Comparison of ENCODE assay signal across 19 cellular contexts in the genomic region with DNA sequence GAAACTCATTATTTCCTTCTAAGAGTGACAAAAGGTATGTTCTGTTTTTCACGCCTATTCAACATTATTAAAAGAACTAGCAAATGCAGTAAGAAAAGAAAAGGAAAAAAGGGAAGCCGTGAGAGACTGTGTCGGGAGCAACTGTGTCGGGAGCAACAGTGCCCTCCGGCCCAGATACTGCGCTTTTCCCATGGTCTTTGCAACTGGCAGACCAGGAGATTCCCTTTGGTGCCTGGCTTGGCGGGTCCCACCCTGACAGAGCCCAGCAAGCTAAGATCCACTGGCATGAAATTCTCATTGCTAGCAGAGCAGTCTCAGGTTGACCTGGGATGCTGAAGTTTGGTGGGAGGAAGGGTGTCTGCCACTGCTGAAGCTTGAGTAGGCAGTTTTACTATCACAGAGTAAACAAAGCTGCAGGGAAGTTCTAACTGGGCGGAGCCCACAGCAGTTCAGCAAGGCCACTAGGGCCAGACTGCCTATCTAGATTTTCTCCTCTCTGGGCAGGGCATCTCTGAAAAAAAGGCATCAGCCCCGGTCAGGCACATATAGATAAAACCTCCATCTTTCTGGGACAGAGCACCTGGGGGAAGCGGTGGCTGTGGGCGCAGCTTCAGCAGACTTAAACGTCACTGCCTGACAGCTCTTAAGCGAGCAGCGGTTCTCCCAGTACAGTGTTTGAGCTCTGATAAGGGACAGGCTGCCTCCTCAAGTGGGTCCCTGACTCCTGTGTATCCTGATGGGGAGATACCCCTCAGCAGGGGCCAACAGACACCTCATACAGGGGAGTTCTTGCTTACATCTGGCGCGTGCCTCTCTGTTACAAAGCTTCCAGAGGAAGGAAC.
A peak's percentile ranks its signal among the peaks of the same experiment; 100 is the strongest.
DNase-seq lines count a peak whose midpoint lies in the region; ATAC-seq, FAIRE-seq and TF ChIP-seq lines count a peak whose summit lies in the region.
"Had no signal": no experiment of that assay in that cellular context is flagged by ENCODE, and none has a peak within 500 bp of the region (broad histone marks: within the 10 kb centered on the region; RNA-seq: fewer than 3 reads in every experiment).

No MANE protein-coding gene starts in this region.

- CTCF ChIA-PET in PC-3 (lab: Charles Lee), result no interaction called here

- no peaks in the 10 kb centered on the region for H3K9me3 ChIP-seq in PC-3 (ENCODE audit: low read length)
- H3K9me3 ChIP-seq in neuronal stem cell (replicated peaks in 1 of 2; ENCODE audit: control insufficient read depth in 2 of 2, insufficient read depth in 1 of 2, low read depth in 1 of 2, low read length in 2 of 2), result no peaks in the 10 kb centered on the region
- H3K9me3 ChIP-seq in smooth muscle cell (replicated peaks; ENCODE audit: low read depth), result no peaks in the 10 kb centered on the region
- H3K9me3 ChIP-seq in adrenal gland (replicated peaks in 1 of 3), result no peaks in the 10 kb centered on the region
- H3K9me3 ChIP-seq: BLaER1, MG63 had no signal

- no peak overlapping the region for H2BK120ac ChIP-seq in neuronal stem cell (ENCODE audit: low read depth, low read length)

- no peak overlapping the region for H3K23ac ChIP-seq in neuronal stem cell (ENCODE audit: low read depth, low read length, poor library complexity)

- no peaks in the 10 kb centered on the region for H3K9me2 ChIP-seq in PC-3 (replicated peaks; ENCODE audit: low read length)

- H2BK5ac ChIP-seq in neuronal stem cell (ENCODE audit: low read length), result no peak overlapping the region

- TF ChIP-seq POLR2A in adrenal gland (IDR thresholded peaks at IDR 0.05), result no peak

- H3K36me3 ChIP-seq in PC-3 (ENCODE audit: low read depth, low read length) (no peaks in the 10 kb centered on the region), bronchial epithelial cell (ENCODE audit: control insufficient read depth, insufficient read depth, low read length) (no peaks in the 10 kb centered on the region), neuronal stem cell (replicated peaks in 1 of 2; ENCODE audit: control insufficient read depth in 2 of 2, insufficient read depth in 2 of 2, low read length in 2 of 2) (no peaks in the 10 kb centered on the region), smooth muscle cell (ENCODE audit: low read depth) (no peaks in the 10 kb centered on the region), adrenal gland (replicated peaks in 1 of 2) (no peaks in the 10 kb centered on the region)
- H3K36me3 ChIP-seq: BLaER1, MG63 had no signal

- H3K79me2 ChIP-seq in PC-3 (ENCODE audit: low read length) (no peaks in the 10 kb centered on the region), smooth muscle cell (ENCODE audit: low read depth) (no peaks in the 10 kb centered on the region)

- peak overlapping the region; percentile 21 for H3K14ac ChIP-seq in neuronal stem cell (ENCODE audit: low read length)

- ATAC-seq in PC-3, result peak; percentile 100
- ATAC-seq in HG03460 (IDR thresholded peaks at IDR 0.05; ENCODE audit: unreplicated experiment), result no peak
- ATAC-seq: HCT116, Panc1 had no signal

- H2BK15ac ChIP-seq in neuronal stem cell (ENCODE audit: low read length), result no peak overlapping the region

- H4K91ac ChIP-seq in neuronal stem cell (ENCODE audit: low read depth, low read length, poor library complexity), result no peak overlapping the region

- peaks cover 11% of the 10 kb centered on the region for H3K4me1 ChIP-seq in PC-3 (ENCODE audit: insufficient read depth, low read length)
- H3K4me1 ChIP-seq in neuronal stem cell (ENCODE audit: control insufficient read depth in 2 of 2, insufficient read depth in 1 of 2, low read depth in 1 of 2, low read length in 2 of 2), result no peaks in the 10 kb centered on the region
- no peaks in the 10 kb centered on the region for H3K4me1 ChIP-seq in smooth muscle cell (ENCODE audit: low read depth)
- H3K4me1 ChIP-seq in adrenal gland (replicated peaks in 1 of 2), result no peaks in the 10 kb centered on the region
- H3K4me1 ChIP-seq: BLaER1 had no signal

- H2BK12ac ChIP-seq in neuronal stem cell (ENCODE audit: low read length), result no peak overlapping the region

- H3K4me2 ChIP-seq in PC-3 (ENCODE audit: low read length) (peak overlapping the region; percentile 5; the same call in 1 of the 2 replicates), neuronal stem cell (ENCODE audit: insufficient read depth, low read length, poor library complexity, severe bottlenecking) (no peak overlapping the region), smooth muscle cell (no peak overlapping the region)
- H3K4me2 ChIP-seq: BLaER1 had no signal

- no TSS peak for BruUV-seq in PC-3 (replicated peaks; lab: Mats Ljungman, UMichigan)

- POLR2A ChIA-PET in PC-3 (lab: Charles Lee; ENCODE audit: unreplicated experiment), result no interaction called here

- H4K20me1 ChIP-seq in PC-3 (ENCODE audit: low read length) (no peaks in the 10 kb centered on the region), smooth muscle cell (ENCODE audit: low read depth) (no peaks in the 10 kb centered on the region)
- H4K20me1 ChIP-seq: BLaER1 had no signal

- no peak overlapping the region for H2AFZ ChIP-seq in PC-3 (ENCODE audit: low read length)
- H2AFZ ChIP-seq in neuronal stem cell (ENCODE audit: low read length), result no peak overlapping the region
- no peak overlapping the region for H2AFZ ChIP-seq in smooth muscle cell (ENCODE audit: low read depth)

- FAIRE-seq in bronchial epithelial cell (lab: Jason Lieb, UNC), result no peak

- no peak overlapping the region for H2AK5ac ChIP-seq in neuronal stem cell (ENCODE audit: low read depth, low read length)

- no peak overlapping the region for H3K27ac ChIP-seq in PC-3 (ENCODE audit: low read length)
- no peak overlapping the region for H3K27ac ChIP-seq in neuronal stem cell (replicated peaks; ENCODE audit: low read length)
- H3K27ac ChIP-seq in smooth muscle cell (ENCODE audit: low read depth), result no peak overlapping the region
- H3K27ac ChIP-seq in adrenal gland, result no peak overlapping the region
- H3K27ac ChIP-seq: 22Rv1, BLaER1, HL-60 had no signal

- H3K79me1 ChIP-seq in neuronal stem cell (ENCODE audit: low read depth, low read length), result no peaks in the 10 kb centered on the region

- TF ChIP-seq CTCF in PC-3 (conservative IDR thresholded peaks at IDR 0.05; ENCODE audit: low read depth, low read length) (no peak), bronchial epithelial cell (IDR thresholded peaks at IDR 0.05; ENCODE audit: insufficient read depth, low read length, severe bottlenecking) (no peak), smooth muscle cell (IDR thresholded peaks at IDR 0.05; ENCODE audit: borderline replicate concordance, insufficient read depth, poor library complexity, severe bottlenecking) (no peak), adrenal gland (IDR thresholded peaks at IDR 0.05) (no peak)

- H3K9ac ChIP-seq in PC-3 (ENCODE audit: low read length) (no peak overlapping the region), neuronal stem cell (ENCODE audit: low read depth, low read length, poor library complexity) (no peak overlapping the region), smooth muscle cell (ENCODE audit: low read depth) (no peak overlapping the region)
- H3K9ac ChIP-seq: BLaER1 had no signal

- H3K27me3 ChIP-seq in PC-3 (ENCODE audit: low read length) (no peaks in the 10 kb centered on the region), bronchial epithelial cell (ENCODE audit: control insufficient read depth, insufficient read depth, low read length) (no peaks in the 10 kb centered on the region), neuronal stem cell (ENCODE audit: control insufficient read depth in 3 of 3, insufficient read depth in 3 of 3, low read depth in 1 of 3, low read length in 3 of 3) (no peaks in the 10 kb centered on the region), smooth muscle cell (ENCODE audit: low read depth) (no peaks in the 10 kb centered on the region), adrenal gland (no peaks in the 10 kb centered on the region)
- H3K27me3 ChIP-seq: BLaER1, MG63 had no signal

- no peaks in the 10 kb centered on the region for H3F3A ChIP-seq in PC-3 (ENCODE audit: low read length, unreplicated experiment)
- no peaks in the 10 kb centered on the region for H3F3A ChIP-seq in smooth muscle cell (ENCODE audit: low read depth)

- H3K4me3 ChIP-seq in PC-3 (ENCODE audit: low read length), result no peak overlapping the region
- H3K4me3 ChIP-seq in bronchial epithelial cell (ENCODE audit: low read depth, low read length), result no peak overlapping the region
- no peak overlapping the region for H3K4me3 ChIP-seq in neuronal stem cell (ENCODE audit: low read length in 2 of 2)
- no peak overlapping the region for H3K4me3 ChIP-seq in smooth muscle cell
- no peak overlapping the region for H3K4me3 ChIP-seq in adrenal gland
- H3K4me3 ChIP-seq: BLaER1, MG63 had no signal

- DNase-seq in NCI-H748 (lab: John Stamatoyannopoulos, UW; ENCODE audit: unreplicated experiment), result peak; percentile 55
- DNase-seq in NCI-H748 treated with DMSO at 0.1 percent for 48 hours (lab: John Stamatoyannopoulos, UW), result no peak
- peak; percentile 73 for DNase-seq in PC-3
- peak; percentile 3 for DNase-seq in bronchial epithelial cell (ENCODE audit: low read depth)
- no peak for DNase-seq in neuronal stem cell (ENCODE audit: low spot score)
- no peak for DNase-seq in smooth muscle cell (lab: John Stamatoyannopoulos, UW; ENCODE audit: unreplicated experiment)
- no peak for DNase-seq in adrenal gland
- DNase-seq: KG1, MG63, NCI-H1105 treated with DMSO at 0.1 percent for 48 hours, NCI-H187, NCI-H524, SHP77 had no signal

- H3K18ac ChIP-seq in neuronal stem cell (ENCODE audit: low read length), result no peak overlapping the region

- no peak overlapping the region for H4K8ac ChIP-seq in neuronal stem cell (ENCODE audit: low read depth, low read length)

- H3K4ac ChIP-seq in neuronal stem cell (ENCODE audit: low read length), result no peak overlapping the region

- intact Hi-C loops in PC-3 (cut with micrococcal nuclease), result no loop called here
- intact Hi-C loops in adrenal gland (cut with DNase I), result no loop called here

- WGBS in neuronal stem cell (ENCODE audit: extremely low coverage in 2 of 2, insufficient read length in 2 of 2, insufficient replicate concordance in 1 of 2), 2 donors, result no CpG with 5 or more reads among the region's 16 CpGs
- 90% methylated on average over 16 of the region's 16 CpGs for WGBS in smooth muscle cell (ENCODE audit: low lambda C conversion rate)
- 86 to 89% (median 87%) methylated on average over 12 to 16 of the region's 16 CpGs for WGBS in adrenal gland, 4 donors

Comparison
In these comparisons a context has a peak if more than half of its experiments do, and no peak if none do; other contexts are left out.
1. DNase-seq: peak in NCI-H748 (single experiment), PC-3 (single experiment) and bronchial epithelial cell (single experiment); none in NCI-H748 treated with DMSO at 0.1 percent for 48 hours (single experiment), neuronal stem cell (single experiment), smooth muscle cell (single experiment) and adrenal gland (0 of 7).